9 cellular contexts compared by ENCODE assay signal in the genomic region with DNA sequence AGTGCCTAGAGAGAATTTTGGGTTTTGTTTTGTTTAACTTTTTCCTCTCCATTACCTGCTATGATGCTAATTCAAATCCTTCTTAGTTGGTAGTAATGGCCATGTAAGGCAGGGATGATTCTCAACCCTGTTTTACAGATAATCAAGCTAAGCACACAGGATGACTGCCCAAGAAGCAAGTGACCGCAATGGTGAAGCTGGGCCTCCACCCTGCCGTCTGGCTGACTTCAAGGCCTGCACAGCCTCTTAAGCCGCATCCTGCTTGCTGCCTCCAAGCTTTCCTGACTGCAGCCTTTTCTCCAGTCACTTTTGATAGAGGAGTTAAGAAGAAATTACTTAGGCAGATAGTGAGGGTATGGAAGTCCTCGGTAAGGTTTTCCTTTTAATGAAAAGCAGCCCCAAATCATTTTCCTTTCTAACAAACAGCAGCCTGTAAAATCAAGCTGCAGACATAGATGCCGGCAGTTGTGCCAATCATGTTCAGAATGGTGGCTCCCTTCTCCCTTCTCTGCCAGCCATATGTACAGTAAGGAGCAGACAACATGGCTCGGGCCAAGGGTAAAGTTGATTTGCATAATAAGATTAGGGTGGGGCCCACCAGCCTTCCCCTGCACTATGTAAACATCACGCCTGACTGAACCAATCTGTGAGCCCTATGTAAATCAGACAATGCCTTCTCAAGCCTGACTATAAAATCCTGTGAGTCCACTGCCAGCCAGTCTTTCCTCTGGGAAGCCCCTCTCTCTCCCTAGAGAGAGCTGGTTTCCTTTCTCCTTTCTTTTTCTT. TPM values are rescaled to one million over a fixed set of nuclear protein-coding genes. Genes with fewer than 3 reads are reported as not detected.
DNase-seq lines count a peak whose midpoint lies in the region; ATAC-seq and TF ChIP-seq lines count a peak whose summit lies in the region.
"Had no signal": no experiment of that assay in that cellular context is flagged by ENCODE, and none has a peak within 500 bp of the region (broad histone marks: within the 10 kb centered on the region; RNA-seq: fewer than 3 reads in every experiment).

No MANE protein-coding gene starts in this region.

- no peaks in the 10 kb centered on the region for H3K79me2 ChIP-seq in MM.1S (ENCODE audit: low read length)

- peak overlapping the region; percentile 55; the same call in 1 of the 2 replicates for H3K4me2 ChIP-seq in MM.1S (ENCODE audit: low read depth, low read length)

- intact Hi-C loops in activated B cell treated with CpG ODN at 0.5 μM for 24 hours (cut with micrococcal nuclease) (loop anchor here (1.0 to 2.0 kb wide), 3 partner anchors 9 to 38 kb away; partner anchors contain the start of gene CTBS), posterior vena cava (cut with DNase I) (no loop called here)

- H4K20me1 ChIP-seq in MM.1S (ENCODE audit: insufficient read depth, low read length) = no peaks in the 10 kb centered on the region

- H3K4me1 ChIP-seq in MM.1S (ENCODE audit: low read length) (0 out of 2 replicates have a peak, but pooled peaks cover 5% of the 10 kb centered on the region), neuron (ENCODE audit: insufficient read depth, low read length) (peaks cover 7% of the 10 kb centered on the region)

- H3F3A ChIP-seq in MM.1S (ENCODE audit: insufficient read depth, low read length) = peaks cover 12% of the 10 kb centered on the region

- peak; percentile 55 for ATAC-seq in GM21515 (IDR thresholded peaks at IDR 0.05; ENCODE audit: unreplicated experiment)
- peak; percentile 88 for ATAC-seq in activated B cell treated with CpG ODN at 0.5 μM for 24 hours (ENCODE audit: low read depth)
- no peak for ATAC-seq in stimulated activated naive CD8-positive, alpha-beta T cell treated with anti-CD3 and anti-CD28 coated beads, Interleukin-15, amount 100 ng/mL, for 72 hours

- CTCF ChIA-PET in activated B cell treated with CpG ODN at 0.5 μM for 24 hours (lab: Charles Lee) = no interaction called here

- in situ Hi-C loops in GM13976 (cut with MboI; ENCODE audit: low sequenced_read_pairs, unreplicated experiment) = no loop called here

- TF ChIP-seq CTCF in MM.1S (IDR thresholded peaks at IDR 0.05; ENCODE audit: low read length) (no peak), activated B cell treated with CpG ODN at 0.5 μM for 24 hours (IDR thresholded peaks at IDR 0.05) (no peak), GM13976 (IDR thresholded peaks at IDR 0.05; ENCODE audit: borderline replicate concordance, control extremely low read depth, extremely low read depth, insufficient read depth, missing control alignments) (no peak)

- no peaks in the 10 kb centered on the region for H3K9me2 ChIP-seq in MM.1S (replicated peaks; ENCODE audit: insufficient read depth, low read length)

- H3K36me3 Mint-ChIP-seq in activated B cell treated with CpG ODN at 0.5 μM for 24 hours (ENCODE audit: low read depth) = no peaks in the 10 kb centered on the region

- H2AFZ ChIP-seq in MM.1S (ENCODE audit: low read length) (peak overlapping the region; percentile 52; the same call in 1 of the 2 replicates), neuron (ENCODE audit: low read depth, low read length) (peak overlapping the region; percentile 29)

- H3K9me3 Mint-ChIP-seq in activated B cell treated with CpG ODN at 0.5 μM for 24 hours = peaks cover 8% of the 10 kb centered on the region
- no peaks in the 10 kb centered on the region for H3K9me3 Mint-ChIP-seq in stimulated activated naive CD8-positive, alpha-beta T cell treated with anti-CD3 and anti-CD28 coated beads, Interleukin-15, amount 100 ng/mL, for 72 hours

- H3K36me3 ChIP-seq in MM.1S (replicated peaks; ENCODE audit: insufficient read depth, low read length) (no peaks in the 10 kb centered on the region), neuron (ENCODE audit: insufficient read depth, low read length) (no peaks in the 10 kb centered on the region)

- POLR2A ChIA-PET in activated B cell treated with CpG ODN at 0.5 μM for 24 hours (lab: Charles Lee) = interaction anchor here (0.6 to 5.4 kb wide), 3 partner anchors 9 to 285 kb away, joined by 3 to 49 read pairs (median 9); partner anchors contain the start of genes CTBS, GNG5 and SPATA1

- H3K9ac ChIP-seq in MM.1S (ENCODE audit: low read length) = peak overlapping the region; percentile 5; the same call in 1 of the 2 replicates

- no peaks in the 10 kb centered on the region for H3K27me3 ChIP-seq in MM.1S (replicated peaks; ENCODE audit: insufficient read depth, low read length)
- H3K27me3 ChIP-seq in neuron (ENCODE audit: insufficient read depth, low read length) = no peaks in the 10 kb centered on the region

- peak overlapping the region; percentile 67; the same call in 1 of the 2 replicates for H3K27ac ChIP-seq in MM.1S (ENCODE audit: low read length)

- peak overlapping the region; percentile 21 for H3K4me3 Mint-ChIP-seq in activated B cell treated with CpG ODN at 0.5 μM for 24 hours
- no peak overlapping the region for H3K4me3 Mint-ChIP-seq in stimulated activated naive CD8-positive, alpha-beta T cell treated with anti-CD3 and anti-CD28 coated beads, Interleukin-15, amount 100 ng/mL, for 72 hours

- H3K27ac Mint-ChIP-seq in activated B cell treated with CpG ODN at 0.5 μM for 24 hours = peak overlapping the region; percentile 72
- H3K27ac Mint-ChIP-seq in stimulated activated naive CD8-positive, alpha-beta T cell treated with anti-CD3 and anti-CD28 coated beads, Interleukin-15, amount 100 ng/mL, for 72 hours = no peak overlapping the region

- H3K9me3 ChIP-seq in MM.1S (replicated peaks; ENCODE audit: insufficient read depth, low read length) (no peaks in the 10 kb centered on the region), neuron (ENCODE audit: low read length) (peaks cover 2% of the 10 kb centered on the region)

- H3K27me3 Mint-ChIP-seq in activated B cell treated with CpG ODN at 0.5 μM for 24 hours = no peaks in the 10 kb centered on the region
- H3K27me3 Mint-ChIP-seq in stimulated activated naive CD8-positive, alpha-beta T cell treated with anti-CD3 and anti-CD28 coated beads, Interleukin-15, amount 100 ng/mL, for 72 hours = no peaks in the 10 kb centered on the region

- peaks cover 24% of the 10 kb centered on the region for H3K4me1 Mint-ChIP-seq in activated B cell treated with CpG ODN at 0.5 μM for 24 hours
- no peaks in the 10 kb centered on the region for H3K4me1 Mint-ChIP-seq in stimulated activated naive CD8-positive, alpha-beta T cell treated with anti-CD3 and anti-CD28 coated beads, Interleukin-15, amount 100 ng/mL, for 72 hours

- H3K4me3 ChIP-seq in MM.1S (ENCODE audit: low read length) (peak overlapping the region; percentile 36), neuron (ENCODE audit: low read length) (no peak overlapping the region)

- DNase-seq in MM.1S (peak; percentile 75), activated B cell treated with CpG ODN at 0.5 μM for 24 hours (no peak), GM13976 (ENCODE audit: low spot score) (no peak), NOMO-1 treated with DMSO at 0.1 percent for 48 hours (lab: John Stamatoyannopoulos, UW; ENCODE audit: unreplicated experiment) (no peak), posterior vena cava (ENCODE audit: low spot score) (no peak)
- no peak for DNase-seq in stimulated activated naive CD8-positive, alpha-beta T cell treated with anti-CD3 and anti-CD28 coated beads, Interleukin-15, amount 100 ng/mL, for 72 hours
- DNase-seq: stimulated activated CD4-positive, alpha-beta T cell treated with anti-CD3 and anti-CD28 coated beads, Interleukin-12 subunit alpha, Interleukin-12 subunit beta, amount 100 ng/mL, for 4 hours had no signal

RNA-seq across cellular contexts. Expression of gene CTBS, which starts 8.8 kb away (rescaled TPM):
- total RNA-seq in activated B cell treated with CpG ODN at 0.5 μM for 24 hours (11.8 and 13.2 TPM in 2 replicates), posterior vena cava (10 to 100 TPM; 20.5 to 23.5 TPM)
